In the genomic region with DNA sequence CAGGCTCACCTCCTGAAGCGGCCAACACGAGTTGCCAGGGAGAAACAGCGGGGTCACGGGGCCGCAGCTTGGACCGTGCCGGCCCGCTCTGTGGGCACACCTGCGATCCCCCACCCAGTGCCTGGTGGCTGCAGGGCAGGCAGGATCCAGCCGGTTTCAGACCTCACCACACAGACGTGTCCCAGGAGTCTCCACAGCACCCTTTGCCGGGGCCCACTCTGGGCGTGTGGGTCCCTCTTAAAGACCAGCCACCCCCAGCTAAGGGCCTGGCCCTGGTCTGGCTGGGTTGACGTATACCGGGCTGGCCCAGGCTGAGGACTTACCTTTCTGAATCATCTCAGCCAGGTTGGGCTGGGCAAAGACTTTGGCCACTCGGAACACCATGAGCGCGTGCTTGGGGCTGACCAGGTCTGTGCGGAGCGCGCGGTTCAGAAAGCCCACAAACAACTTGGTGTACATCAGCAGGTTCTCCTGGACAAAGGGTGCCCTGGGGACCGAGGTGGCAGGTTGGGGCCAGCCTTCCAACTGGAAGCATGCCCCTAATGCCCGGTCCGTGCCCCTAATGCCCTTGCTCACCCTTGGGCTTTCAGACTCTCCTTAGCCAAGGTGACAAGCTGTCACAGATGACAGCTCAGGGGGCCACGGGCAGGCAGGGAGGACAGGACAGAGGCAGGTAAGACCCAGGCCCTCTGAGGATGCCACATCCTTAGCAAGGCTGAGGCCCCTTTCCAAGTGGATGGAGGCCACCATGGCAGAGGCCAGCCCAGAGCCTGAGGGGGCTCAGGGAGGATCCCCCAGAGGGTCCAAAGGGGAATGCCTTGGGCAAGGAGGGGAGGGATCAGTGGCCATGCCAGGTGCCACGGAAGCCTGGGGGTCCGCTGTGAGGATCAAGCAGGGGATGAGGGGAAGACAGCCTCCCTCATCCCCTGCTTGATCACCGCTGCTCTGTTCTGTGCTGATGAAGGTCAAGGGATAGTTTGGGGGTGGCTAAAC, we compare ENCODE assay signal across 16 cellular contexts. TPM values are rescaled to one million over a fixed set of nuclear protein-coding genes. Genes with fewer than 3 reads are reported as not detected.
"Had no signal": no experiment of that assay in that cellular context is flagged by ENCODE, and none has a peak within 500 bp of the region (broad histone marks: within the 10 kb centered on the region; RNA-seq: fewer than 3 reads in every experiment).

No MANE protein-coding gene starts in this region.

- H3K9me3 Mint-ChIP-seq: activated naive CD4-positive, alpha-beta T cell treated with anti-CD3 and anti-CD28 coated beads, Interleukin-2, amount 50 U/mL, for 72 hours; nephron progenitor cell; type B pancreatic cell had no signal

- H3K36me3 Mint-ChIP-seq: activated naive CD4-positive, alpha-beta T cell treated with anti-CD3 and anti-CD28 coated beads, Interleukin-2, amount 50 U/mL, for 72 hours; type B pancreatic cell had no signal

- H3K27ac ChIP-seq: brain microvascular endothelial cell had no signal

- H3K9me3 ChIP-seq: SK-N-SH had no signal

- H3K9ac ChIP-seq: SK-N-SH had no signal

- H3K27me3 Mint-ChIP-seq: type B pancreatic cell had no signal

- DNase-seq: activated CD4-positive, alpha-beta T cell treated with anti-CD3 and anti-CD28 coated beads, Interleukin-2, amount 50 U/mL, for 1 hour; activated CD4-positive, CD25-positive, alpha-beta regulatory T cell; activated T-cell treated with anti-CD3 and anti-CD28 coated beads for 4 hours had no signal

- H3K27me3 ChIP-seq: brain microvascular endothelial cell had no signal

- H3K27ac Mint-ChIP-seq: nephron progenitor cell, type B pancreatic cell had no signal

- H3K4me2 ChIP-seq: SK-N-SH had no signal

- H3K4me3 Mint-ChIP-seq: nephron progenitor cell, type B pancreatic cell had no signal

RNA-seq across cellular contexts. Expression of a gene that starts 10.2 kb away (rescaled TPM):
- total RNA-seq: skeletal muscle tissue had no signal

RNA-seq across cellular contexts. Expression of a gene that starts 26.0 kb away (rescaled TPM):
- total RNA-seq: activated CD8-positive, alpha-beta memory T cell treated with anti-CD3 and anti-CD28 coated beads for 36 hours; activated naive CD4-positive, alpha-beta T cell treated with anti-CD3 and anti-CD28 coated beads, Interleukin-2, amount 50 U/mL, for 72 hours; left colon; skeletal muscle tissue had no signal
- polyA plus RNA-seq: esophagus, SK-N-SH had no signal

RNA-seq across cellular contexts. Expression of a gene that starts 43.2 kb away (rescaled TPM):
- total RNA-seq: activated CD8-positive, alpha-beta memory T cell treated with anti-CD3 and anti-CD28 coated beads for 36 hours; activated naive CD4-positive, alpha-beta T cell treated with anti-CD3 and anti-CD28 coated beads, Interleukin-2, amount 50 U/mL, for 72 hours; cerebellum; dermis microvascular lymphatic vessel endothelial cell; glomerular endothelial cell; left colon; omental fat pad; skeletal muscle tissue had no signal
- polyA plus RNA-seq: SK-N-SH had no signal
